In genomic region chr2:99140056-99140859, GRCh38 we compare ENCODE assay signal across 8 cellular contexts.
DNase-seq lines count a peak whose midpoint lies in the region; ATAC-seq and TF ChIP-seq lines count a peak whose summit lies in the region.

No MANE protein-coding gene starts in this region.

- no peak for ATAC-seq in HG03097 (IDR thresholded peaks at IDR 0.05; ENCODE audit: low FRiP score, unreplicated experiment)
- no peak for ATAC-seq in activated CD4-positive, CD25-positive, alpha-beta regulatory T cell treated with anti-CD3 and anti-CD28 coated beads, Interleukin-2, amount 50 U/mL, for 24 hours

- H3K4me1 ChIP-seq in rectal smooth muscle tissue (ENCODE audit: control insufficient read depth, insufficient read depth, low read length) = no peaks in the 10 kb centered on the region

- H3K9me3 ChIP-seq in SK-N-MC (ENCODE audit: low read depth, low read length) = no peaks in the 10 kb centered on the region

- no peak for DNase-seq in GM12865 (ENCODE audit: low read depth)
- no peak for DNase-seq in SK-N-MC (ENCODE audit: low read depth, low spot score)
- peak; percentile 22 for DNase-seq in fibroblast of pulmonary artery (ENCODE audit: low read depth)
- DNase-seq in MV-4-11 (lab: John Stamatoyannopoulos, UW) = no peak
- no peak for DNase-seq in DMS 273 treated with DMSO at 0.1 percent for 48 hours (lab: John Stamatoyannopoulos, UW)

- no peaks in the 10 kb centered on the region for H3K27me3 ChIP-seq in rectal smooth muscle tissue (ENCODE audit: control insufficient read depth, insufficient read depth, low read length)

- H3K4me3 ChIP-seq in GM12865 (ENCODE audit: low read depth, low read length) (peak overlapping the region; percentile 71), SK-N-MC (peak overlapping the region; percentile 93), fibroblast of pulmonary artery (replicated peaks; ENCODE audit: low read depth, low read length) (peak overlapping the region; percentile 79), rectal smooth muscle tissue (ENCODE audit: low read length) (peak overlapping the region; percentile 99)

- TF ChIP-seq CTCF in GM12865 (IDR thresholded peaks at IDR 0.05; ENCODE audit: insufficient read depth, low read depth, low read length, missing control alignments) (no peak), fibroblast of pulmonary artery (IDR thresholded peaks at IDR 0.05; ENCODE audit: low read length, missing control alignments) (no peak)

- H3K9ac ChIP-seq in SK-N-MC (ENCODE audit: insufficient read length) = peak overlapping the region; percentile 70
- peak overlapping the region; percentile 77 for H3K9ac ChIP-seq in rectal smooth muscle tissue (ENCODE audit: low read length)

- H3K27ac ChIP-seq in SK-N-MC = no peak overlapping the region
- no peak overlapping the region for H3K27ac ChIP-seq in rectal smooth muscle tissue (ENCODE audit: low read depth, low read length)

- no peaks in the 10 kb centered on the region for H3K36me3 ChIP-seq in SK-N-MC (ENCODE audit: insufficient read depth, low read length)
- H3K36me3 ChIP-seq in rectal smooth muscle tissue (ENCODE audit: control insufficient read depth, insufficient read depth, low read length) = no peaks in the 10 kb centered on the region
